ENCODE assay signal across 2 cellular contexts in the genomic region with DNA sequence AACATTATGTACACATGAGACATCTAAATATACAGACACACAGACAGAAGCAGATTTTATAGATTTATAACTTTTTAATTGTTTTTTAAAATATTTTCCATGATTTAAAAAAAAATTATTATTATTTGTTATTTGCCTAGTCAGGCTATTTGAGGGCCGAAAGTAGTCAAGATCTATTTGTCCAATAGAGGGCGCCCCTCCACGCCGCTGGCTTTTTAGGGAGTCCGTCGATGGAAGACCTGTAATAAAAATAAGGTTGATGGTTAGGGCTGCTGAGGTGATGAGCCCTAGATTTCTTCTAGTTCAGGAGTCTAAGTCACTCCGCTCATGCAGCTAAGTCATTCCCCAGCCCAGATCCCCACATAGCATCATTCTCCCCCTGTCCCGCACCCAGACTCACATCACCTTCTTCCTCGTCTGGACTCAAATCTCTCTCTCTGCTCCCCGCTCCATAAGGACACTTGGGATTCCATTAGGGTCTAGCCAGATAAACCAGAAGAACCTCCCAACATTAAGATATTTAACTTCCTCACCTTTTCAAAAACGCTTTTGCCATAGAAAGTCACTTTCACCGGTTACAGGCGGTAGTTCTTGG.
TF ChIP-seq lines count a peak whose summit lies in the region.

No MANE protein-coding gene starts in this region.

TF ChIP-seq in IMR-90, 13 proteins besides CTCF, POLR2A, EP300 and RAD21 (continued from another document):
- TF ChIP-seq, protein P1, sequence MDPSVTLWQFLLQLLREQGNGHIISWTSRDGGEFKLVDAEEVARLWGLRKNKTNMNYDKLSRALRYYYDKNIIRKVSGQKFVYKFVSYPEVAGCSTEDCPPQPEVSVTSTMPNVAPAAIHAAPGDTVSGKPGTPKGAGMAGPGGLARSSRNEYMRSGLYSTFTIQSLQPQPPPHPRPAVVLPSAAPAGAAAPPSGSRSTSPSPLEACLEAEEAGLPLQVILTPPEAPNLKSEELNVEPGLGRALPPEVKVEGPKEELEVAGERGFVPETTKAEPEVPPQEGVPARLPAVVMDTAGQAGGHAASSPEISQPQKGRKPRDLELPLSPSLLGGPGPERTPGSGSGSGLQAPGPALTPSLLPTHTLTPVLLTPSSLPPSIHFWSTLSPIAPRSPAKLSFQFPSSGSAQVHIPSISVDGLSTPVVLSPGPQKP (IDR thresholded peaks at IDR 0.05; ENCODE audit: borderline replicate concordance, low read depth, low read length) = no peak

TF ChIP-seq in liver, 16 proteins besides CTCF, POLR2A, EP300 and RAD21:
- TF ChIP-seq, protein P2, sequence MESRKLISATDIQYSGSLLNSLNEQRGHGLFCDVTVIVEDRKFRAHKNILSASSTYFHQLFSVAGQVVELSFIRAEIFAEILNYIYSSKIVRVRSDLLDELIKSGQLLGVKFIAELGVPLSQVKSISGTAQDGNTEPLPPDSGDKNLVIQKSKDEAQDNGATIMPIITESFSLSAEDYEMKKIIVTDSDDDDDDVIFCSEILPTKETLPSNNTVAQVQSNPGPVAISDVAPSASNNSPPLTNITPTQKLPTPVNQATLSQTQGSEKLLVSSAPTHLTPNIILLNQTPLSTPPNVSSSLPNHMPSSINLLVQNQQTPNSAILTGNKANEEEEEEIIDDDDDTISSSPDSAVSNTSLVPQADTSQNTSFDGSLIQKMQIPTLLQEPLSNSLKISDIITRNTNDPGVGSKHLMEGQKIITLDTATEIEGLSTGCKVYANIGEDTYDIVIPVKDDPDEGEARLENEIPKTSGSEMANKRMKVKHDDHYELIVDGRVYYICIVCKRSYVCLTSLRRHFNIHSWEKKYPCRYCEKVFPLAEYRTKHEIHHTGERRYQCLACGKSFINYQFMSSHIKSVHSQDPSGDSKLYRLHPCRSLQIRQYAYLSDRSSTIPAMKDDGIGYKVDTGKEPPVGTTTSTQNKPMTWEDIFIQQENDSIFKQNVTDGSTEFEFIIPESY (IDR thresholded peaks at IDR 0.05) = no peak
- TF ChIP-seq SP1 (IDR thresholded peaks at IDR 0.05) (no peak), NR2F2 (IDR thresholded peaks at IDR 0.05) (no peak)
